In the genomic region with DNA sequence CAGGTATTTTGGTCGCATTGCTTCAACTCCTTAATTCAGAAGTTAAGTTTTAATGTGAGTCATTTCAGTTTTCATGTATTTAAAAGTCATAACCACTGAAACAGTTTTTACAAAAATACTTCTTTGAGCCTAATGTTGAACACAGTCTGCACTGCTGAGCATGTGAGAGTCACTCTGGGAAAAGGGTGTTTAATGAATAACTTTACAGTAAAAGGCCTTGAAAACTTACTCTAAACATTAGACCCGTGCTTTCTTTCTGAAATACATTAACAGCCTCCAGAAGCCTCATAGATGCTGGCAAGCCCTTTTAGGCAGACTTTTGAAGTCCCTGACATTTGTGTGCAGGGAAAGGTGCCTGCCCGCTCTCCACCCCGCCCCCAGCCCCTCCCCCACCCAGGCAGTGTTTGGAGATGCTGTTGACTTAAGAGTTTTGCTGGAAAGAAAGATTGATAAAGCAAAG, we compare ENCODE assay signal across 11 cellular contexts.
A peak's percentile ranks its signal among the peaks of the same experiment; 100 is the strongest.
DNase-seq lines count a peak whose midpoint lies in the region; ATAC-seq, FAIRE-seq and TF ChIP-seq lines count a peak whose summit lies in the region.
"Had no signal": no experiment of that assay in that cellular context is flagged by ENCODE, and none has a peak within 500 bp of the region (broad histone marks: within the 10 kb centered on the region; RNA-seq: fewer than 3 reads in every experiment).

No MANE protein-coding gene starts in this region.

- peak overlapping the region; percentile 41 for H2AFZ ChIP-seq in K562 (ENCODE audit: low read depth, low read length)

- no peaks in the 10 kb centered on the region for H3K9me1 ChIP-seq in K562 (ENCODE audit: control insufficient read depth, insufficient read depth, low read length)

- BruUV-seq in K562 (replicated peaks; lab: Mats Ljungman, UMichigan) = no TSS peak

- H3K79me2 ChIP-seq in K562 (ENCODE audit: control insufficient read depth, insufficient read depth, low read length) = no peaks in the 10 kb centered on the region

- WGBS in K562 (ENCODE audit: insufficient coverage, low coverage, missing lambda C conversion rate) = 47% methylated on average over 2 of the region's 4 CpGs

- no peak for FAIRE-seq in K562 (lab: Jason Lieb, UNC)

- no peak overlapping the region for H3K27ac ChIP-seq in K562 (ENCODE audit: extremely low read depth, low read depth, low read length)
- H3K27ac ChIP-seq: SJCRH30 had no signal

- ATAC-seq in GM19468 (IDR thresholded peaks at IDR 0.05; ENCODE audit: extremely low read depth, unreplicated experiment) (peak; percentile 82), HG02981 (IDR thresholded peaks at IDR 0.05; ENCODE audit: unreplicated experiment) (peak; percentile 94), K562 (peak; percentile 44)

- TF ChIP-seq EP300 in K562 (IDR thresholded peaks at IDR 0.05; ENCODE audit: low read length) = no peak

- TF ChIP-seq RAD21 in K562 (CRISPR knock-in tag; conservative IDR thresholded peaks at IDR 0.05 in 1 of 2, IDR thresholded peaks at IDR 0.05 in 1 of 2) = no peak

- intact Hi-C loops in K562 (cut with micrococcal nuclease) = no loop called here

- peaks cover 7 to 26% of the 10 kb centered on the region in 2 experiments for H3K4me1 ChIP-seq in K562 (replicated peaks in 1 of 2; ENCODE audit: control insufficient read depth in 2 of 2, insufficient read depth in 2 of 2, low read length in 2 of 2)

- in situ Hi-C loops in K562 (cut with MboI) = no loop called here

- DNase-seq in K562 (ENCODE audit: extremely low read depth in 1 of 4, low spot score in 3 of 4) (peak; percentile 16 to 32 (median 26)), COR-L47 (lab: John Stamatoyannopoulos, UW) (no peak), erythroblast (lab: John Stamatoyannopoulos, UW) (no peak), NCI-H526 (lab: John Stamatoyannopoulos, UW) (no peak), globus pallidus (ENCODE audit: low spot score) (no peak)
- DNase-seq: activated CD4-positive, alpha-beta T cell treated with anti-CD3 and anti-CD28 coated beads for 4 hours; DMS79 treated with DMSO at 0.1 percent for 48 hours; NCI-H2227 treated with DMSO at 0.1 percent for 48 hours had no signal

- no peak for TF ChIP-seq CTCF in K562 (IDR thresholded peaks at IDR 0.05 in 2 of 3, conservative IDR thresholded peaks at IDR 0.05 in 1 of 3; ENCODE audit: insufficient read depth in 2 of 3, low read depth in 1 of 3, low read length in 3 of 3)

- H4K20me1 ChIP-seq in K562 (replicated peaks; ENCODE audit: control insufficient read depth, insufficient read depth, low read length) = no peaks in the 10 kb centered on the region

- no peak overlapping the region for H3K4me2 ChIP-seq in K562 (ENCODE audit: insufficient read depth, low read length)

- POLR2A ChIA-PET in K562 (lab: Yijun Ruan, JAX) = interaction anchor here (1.5 kb wide), 1 partner anchor 12 kb away, joined by 3 read pairs; no protein-coding TSS in a partner anchor

- no peak overlapping the region for H3K9ac ChIP-seq in K562 (ENCODE audit: insufficient read depth in 1 of 2, low read depth in 2 of 2, low read length in 2 of 2)

- no peak for TF ChIP-seq POLR2A in K562 (conservative IDR thresholded peaks at IDR 0.05)
- no peak for TF ChIP-seq POLR2A in erythroblast (IDR thresholded peaks at IDR 0.05; ENCODE audit: low read length)

- CTCF ChIA-PET in K562 (lab: Yijun Ruan, JAX; ENCODE audit: low intra/inter-chr PET ratio) = no interaction called here

- no peak overlapping the region for H3K4me3 ChIP-seq in K562
- H3K4me3 ChIP-seq: SJCRH30 had no signal

- H3K27me3 ChIP-seq in K562 (ENCODE audit: control insufficient read depth in 2 of 2, insufficient read depth in 2 of 2, low read length in 2 of 2) = no peaks in the 10 kb centered on the region
- H3K27me3 ChIP-seq: SJCRH30 had no signal

- no peaks in the 10 kb centered on the region; the same call in 1 of the 3 replicates for H3K36me3 ChIP-seq in K562 (ENCODE audit: control insufficient read depth, insufficient read depth, low read length)
- H3K36me3 ChIP-seq: SJCRH30 had no signal

- H3K9me3 ChIP-seq in K562 (replicated peaks; ENCODE audit: control insufficient read depth, insufficient read depth, low read depth, low read length) = no peaks in the 10 kb centered on the region
- H3K9me3 ChIP-seq: SJCRH30 had no signal

TF ChIP-seq in K562, 482 proteins besides CTCF, POLR2A, EP300 and RAD21:
- TF ChIP-seq CBX5 (IDR thresholded peaks at IDR 0.05; ENCODE audit: borderline replicate concordance, low read depth) = no peak
- no peak for TF ChIP-seq FOSL1 (tag; conservative IDR thresholded peaks at IDR 0.05)
- no peak for TF ChIP-seq HNRNPH1 (optimal IDR thresholded peaks at IDR 0.05; ENCODE audit: low read depth, low read length)
- TF ChIP-seq HDGF (IDR thresholded peaks at IDR 0.05) = no peak
- no peak for TF ChIP-seq SIX5 (IDR thresholded peaks at IDR 0.05; ENCODE audit: borderline replicate concordance in 1 of 2, insufficient read depth in 1 of 2, low read depth in 1 of 2, low read length in 2 of 2)
- TF ChIP-seq, protein P1, sequence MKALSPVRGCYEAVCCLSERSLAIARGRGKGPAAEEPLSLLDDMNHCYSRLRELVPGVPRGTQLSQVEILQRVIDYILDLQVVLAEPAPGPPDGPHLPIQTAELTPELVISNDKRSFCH (CRISPR knock-in tag; IDR thresholded peaks at IDR 0.05) = no peak
- TF ChIP-seq, protein P1 (tag; IDR thresholded peaks at IDR 0.05) = no peak
TF ChIP-seq in K562: peak in this region for 0.

Comparison
In these comparisons a context has a peak if more than half of its experiments do, and no peak if none do; other contexts are left out.
1. ATAC-seq: peak in every context shown above with its lines; median percentile 94 in HG02981; 82 in GM19468; 44 in K562.
2. DNase-seq: peak in K562 (4 of 4); none in COR-L47 (single experiment), erythroblast (0 of 2), NCI-H526 (0 of 2) and globus pallidus (single experiment).